Comparison of ENCODE assay signal across 18 cellular contexts in the genomic region with DNA sequence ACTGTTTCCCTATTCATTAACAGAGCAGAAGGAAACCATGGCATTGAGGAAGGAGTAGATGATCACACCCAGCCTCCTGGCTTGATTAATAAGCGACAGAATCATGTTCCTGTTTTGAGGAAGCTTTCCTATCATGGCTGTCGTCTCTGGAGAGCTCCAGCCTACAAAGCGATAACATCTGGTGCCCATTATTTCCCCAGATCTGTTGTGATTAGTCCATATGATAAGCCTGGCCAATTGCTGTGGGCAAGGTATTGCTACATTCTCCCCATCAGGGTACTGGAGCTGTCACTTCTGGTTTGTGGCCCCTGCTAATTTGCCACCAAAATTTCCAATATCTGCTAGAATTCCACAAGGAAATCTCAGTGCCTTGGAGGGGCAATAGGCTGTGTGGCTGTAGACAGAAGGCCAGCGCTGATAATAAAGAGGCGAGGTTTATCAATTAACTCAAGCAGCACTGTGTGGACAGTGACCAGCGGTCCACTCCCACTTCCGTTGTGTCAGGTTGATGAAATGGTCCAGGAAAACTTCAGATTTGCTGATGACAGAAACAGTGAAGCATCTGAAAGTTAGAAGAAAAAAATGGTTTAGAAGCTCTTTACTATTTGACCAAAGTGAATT.
"Had no signal": no experiment of that assay in that cellular context is flagged by ENCODE, and none has a peak within 500 bp of the region (broad histone marks: within the 10 kb centered on the region; RNA-seq: fewer than 3 reads in every experiment).

No MANE protein-coding gene starts in this region.

- H3K4me1 ChIP-seq: ascending aorta, parathyroid adenoma, transverse colon, uterus had no signal

- H3K4me2 ChIP-seq: smooth muscle cell had no signal

- DNase-seq: activated CD4-positive, alpha-beta T cell treated with anti-CD3 and anti-CD28 coated beads, Interleukin-2, amount 50 U/mL, for 4 hours; activated gamma-delta T cell; head of caudate nucleus; stimulated activated CD4-positive, alpha-beta T cell treated with anti-CD3 and anti-CD28 coated beads, Interleukin-4, amount 100 ng/mL, for 1 hour; stimulated activated naive CD8-positive, alpha-beta T cell treated with anti-CD3 and anti-CD28 coated beads, Interleukin-15, amount 100 ng/mL, for 72 hours; transverse colon; uterus had no signal

- H3K79me2 ChIP-seq: parathyroid adenoma had no signal

- H3K27ac Mint-ChIP-seq: activated naive CD4-positive, alpha-beta T cell treated with anti-CD3 and anti-CD28 coated beads, Interleukin-2, amount 50 U/mL, for 24 hours; nephron; stimulated activated naive CD8-positive, alpha-beta T cell treated with anti-CD3 and anti-CD28 coated beads, Interleukin-15, amount 100 ng/mL, for 72 hours had no signal

- H3K36me3 ChIP-seq: ascending aorta, suprapubic skin, transverse colon, uterus had no signal

- H3K27me3 ChIP-seq: ascending aorta, transverse colon, uterus had no signal

- H3K27ac ChIP-seq: ascending aorta, coronary artery, parathyroid adenoma, suprapubic skin, transverse colon, uterus had no signal

- H3K9ac ChIP-seq: parathyroid adenoma had no signal

- H3K4me3 ChIP-seq: ascending aorta, coronary artery, lung, smooth muscle cell, suprapubic skin, transverse colon, uterus had no signal

- H3K36me3 Mint-ChIP-seq: activated naive CD4-positive, alpha-beta T cell treated with anti-CD3 and anti-CD28 coated beads, Interleukin-2, amount 50 U/mL, for 24 hours had no signal

- ATAC-seq: left lobe of liver; sciatic nerve; stimulated activated naive CD8-positive, alpha-beta T cell treated with anti-CD3 and anti-CD28 coated beads, Interleukin-15, amount 100 ng/mL, for 72 hours had no signal

- H3K27me3 Mint-ChIP-seq: activated naive CD4-positive, alpha-beta T cell treated with anti-CD3 and anti-CD28 coated beads, Interleukin-2, amount 50 U/mL, for 24 hours; stimulated activated naive CD8-positive, alpha-beta T cell treated with anti-CD3 and anti-CD28 coated beads, Interleukin-15, amount 100 ng/mL, for 72 hours had no signal

- H3K9me3 ChIP-seq: ascending aorta, suprapubic skin, transverse colon, uterus had no signal

- H3K4me3 Mint-ChIP-seq: activated naive CD4-positive, alpha-beta T cell treated with anti-CD3 and anti-CD28 coated beads, Interleukin-2, amount 50 U/mL, for 24 hours; central memory CD8-positive, alpha-beta T cell; nephron; stimulated activated naive CD8-positive, alpha-beta T cell treated with anti-CD3 and anti-CD28 coated beads, Interleukin-15, amount 100 ng/mL, for 72 hours had no signal

- H3K4me1 Mint-ChIP-seq: nephron had no signal

- H3K9me3 Mint-ChIP-seq: activated naive CD4-positive, alpha-beta T cell treated with anti-CD3 and anti-CD28 coated beads, Interleukin-2, amount 50 U/mL, for 24 hours; central memory CD8-positive, alpha-beta T cell; nephron had no signal

- H2AFZ ChIP-seq: parathyroid adenoma had no signal
